ENCODE assay signal across 22 cellular contexts in genomic region chr1:201636065-201636464, GRCh38.
DNase-seq lines count a peak whose midpoint lies in the region; ATAC-seq and TF ChIP-seq lines count a peak whose summit lies in the region.
"Had no signal": no experiment of that assay in that cellular context is flagged by ENCODE, and none has a peak within 500 bp of the region (broad histone marks: within the 10 kb centered on the region; RNA-seq: fewer than 3 reads in every experiment).

No MANE protein-coding gene starts in this region.

- H3K9ac ChIP-seq in fibroblast of lung (ENCODE audit: insufficient read depth, low read length): peak overlapping the region; percentile 65
- H3K9ac ChIP-seq: parathyroid adenoma had no signal

- no peak overlapping the region for H2AFZ ChIP-seq in GM23338
- H2AFZ ChIP-seq in fibroblast of lung (ENCODE audit: low read length): no peak overlapping the region
- no peak overlapping the region for H2AFZ ChIP-seq in osteoblast (ENCODE audit: low read length)
- H2AFZ ChIP-seq: parathyroid adenoma had no signal

- H3K4me1 Mint-ChIP-seq in GM23338 (peaks cover 23% of the 10 kb centered on the region), WTC11 (peaks cover 25% of the 10 kb centered on the region)
- H3K4me1 Mint-ChIP-seq: T-cell had no signal

- H3K4me1 ChIP-seq in GM23338 (ENCODE audit: insufficient read depth) (no peaks in the 10 kb centered on the region; the same call in 1 of the 2 replicates), fibroblast of lung (ENCODE audit: control insufficient read depth, extremely low read depth, insufficient read depth, low read length) (peaks cover 67% of the 10 kb centered on the region), osteoblast (ENCODE audit: insufficient read depth, low read length) (peaks cover 45% of the 10 kb centered on the region), psoas muscle (peaks cover 18% of the 10 kb centered on the region)
- H3K4me1 ChIP-seq: parathyroid adenoma, right lobe of liver had no signal

- TF ChIP-seq CTCF in GM23338 (conservative IDR thresholded peaks at IDR 0.05; ENCODE audit: low read depth in 2 of 2): peak in 1 of 2 experiments; percentile 30; a peak in 2 of 4 replicates
- TF ChIP-seq CTCF in WTC11 (IDR thresholded peaks at IDR 0.05): no peak
- TF ChIP-seq CTCF in fibroblast of lung (conservative IDR thresholded peaks at IDR 0.05 in 1 of 2, IDR thresholded peaks at IDR 0.05 in 1 of 2; ENCODE audit: low read depth in 1 of 2, low read length in 2 of 2): no peak
- TF ChIP-seq CTCF in osteoblast (IDR thresholded peaks at IDR 0.05; ENCODE audit: extremely low read depth, low read depth, low read length): no peak
- no peak for TF ChIP-seq CTCF in psoas muscle (IDR thresholded peaks at IDR 0.05)

- H3F3A ChIP-seq in GM23338 (replicated peaks; ENCODE audit: low read depth): no peaks in the 10 kb centered on the region

- H3K79me2 ChIP-seq in GM23338 (replicated peaks; ENCODE audit: insufficient read depth) (no peaks in the 10 kb centered on the region), fibroblast of lung (ENCODE audit: control insufficient read depth, insufficient read depth, low read length) (peaks cover 17% of the 10 kb centered on the region), osteoblast (ENCODE audit: insufficient read depth, low read length) (peaks cover 75% of the 10 kb centered on the region)
- H3K79me2 ChIP-seq: parathyroid adenoma had no signal

- intact Hi-C loops in psoas muscle (cut with DNase I): no loop called here

- H3K9me2 ChIP-seq in GM23338 (ENCODE audit: insufficient read depth): no peaks in the 10 kb centered on the region

- H3K36me3 Mint-ChIP-seq in GM23338 (ENCODE audit: low read depth) (no peaks in the 10 kb centered on the region; the same call in 2 of the 3 replicates), WTC11 (no peaks in the 10 kb centered on the region)
- H3K36me3 Mint-ChIP-seq: T-cell had no signal

- CTCF ChIA-PET in WTC11 (lab: Charles Lee): interaction anchor here (0.7 to 1.8 kb wide), 13 partner anchors 12 to 201 kb away, joined by 3 to 7 read pairs (median 4); no protein-coding TSS in a partner anchor

- H3K27ac Mint-ChIP-seq in GM23338 (no peak overlapping the region), WTC11 (peak overlapping the region; percentile 17; the same call in 1 of the 2 replicates)
- H3K27ac Mint-ChIP-seq: activated CD8-positive, alpha-beta T cell treated with anti-CD3 and anti-CD28 coated beads for 36 hours; T-cell had no signal

- WGBS in psoas muscle, 3 donors: 93 to 100% (median 100%) methylated on average over 1 of the region's 1 CpG

- ATAC-seq in GM23338 (peak; percentile 71), WTC11 (peak; percentile 61), GM19035 (IDR thresholded peaks at IDR 0.05; ENCODE audit: unreplicated experiment) (no peak), psoas muscle (no peak), GM18909 (IDR thresholded peaks at IDR 0.05; ENCODE audit: poor library complexity, unreplicated experiment) (no peak)
- ATAC-seq: activated CD4-positive, CD25-positive, alpha-beta regulatory T cell treated with anti-CD3 and anti-CD28 coated beads, Interleukin-2, amount 50 U/mL, for 24 hours; activated CD8-positive, alpha-beta T cell treated with anti-CD3 and anti-CD28 coated beads for 36 hours; Panc1; T-cell had no signal

- H3K9me3 Mint-ChIP-seq in GM23338: no peaks in the 10 kb centered on the region
- H3K9me3 Mint-ChIP-seq in WTC11: no peaks in the 10 kb centered on the region
- H3K9me3 Mint-ChIP-seq: activated CD8-positive, alpha-beta T cell treated with anti-CD3 and anti-CD28 coated beads for 36 hours; T-cell had no signal

- no peak overlapping the region for H3K4me3 ChIP-seq in GM23338
- H3K4me3 ChIP-seq in fibroblast of lung (replicated peaks in 1 of 4; ENCODE audit: control extremely low read depth in 1 of 4, insufficient read depth in 1 of 4, low read depth in 3 of 4, low read length in 4 of 4): no peak overlapping the region
- no peak overlapping the region for H3K4me3 ChIP-seq in osteoblast (ENCODE audit: insufficient read depth, low read length)
- H3K4me3 ChIP-seq in psoas muscle: no peak overlapping the region
- H3K4me3 ChIP-seq: right lobe of liver, tibial nerve had no signal

- H4K20me1 ChIP-seq in GM23338 (replicated peaks; ENCODE audit: insufficient read depth) (no peaks in the 10 kb centered on the region), fibroblast of lung (ENCODE audit: control insufficient read depth, extremely low read depth, insufficient read depth, low read length) (no peaks in the 10 kb centered on the region), osteoblast (ENCODE audit: insufficient read depth, low read length) (peaks cover 11% of the 10 kb centered on the region)

- no peaks in the 10 kb centered on the region for H3K9me3 ChIP-seq in fibroblast of lung (ENCODE audit: control insufficient read depth, insufficient read depth, low read depth, low read length)
- no peaks in the 10 kb centered on the region for H3K9me3 ChIP-seq in osteoblast (ENCODE audit: low read depth, low read length)
- H3K9me3 ChIP-seq in psoas muscle: no peaks in the 10 kb centered on the region
- H3K9me3 ChIP-seq: right lobe of liver, tibial nerve had no signal

- POLR2A ChIA-PET in WTC11 (lab: Charles Lee): interaction anchor here (0.9 to 1.2 kb wide), 2 partner anchors 17 to 41 kb away, joined by 3 to 4 read pairs; no protein-coding TSS in a partner anchor

- no peak overlapping the region for H3K4me3 Mint-ChIP-seq in GM23338
- no peak overlapping the region for H3K4me3 Mint-ChIP-seq in WTC11
- H3K4me3 Mint-ChIP-seq: activated CD8-positive, alpha-beta T cell treated with anti-CD3 and anti-CD28 coated beads for 36 hours; T-cell had no signal

- no peaks in the 10 kb centered on the region for H3K27me3 ChIP-seq in GM23338 (ENCODE audit: insufficient read depth)
- no peaks in the 10 kb centered on the region for H3K27me3 ChIP-seq in fibroblast of lung (ENCODE audit: control insufficient read depth, insufficient read depth, low read length)
- H3K27me3 ChIP-seq in osteoblast (ENCODE audit: insufficient read depth, low read length): no peaks in the 10 kb centered on the region
- H3K27me3 ChIP-seq in psoas muscle (ENCODE audit: insufficient read depth in 3 of 3, low read length in 2 of 3): no peaks in the 10 kb centered on the region
- H3K27me3 ChIP-seq: right lobe of liver, tibial nerve had no signal

- no peak for DNase-seq in GM23338 (ENCODE audit: low spot score)
- no peak for DNase-seq in WTC11 (ENCODE audit: low spot score)
- no peak for DNase-seq in fibroblast of lung (ENCODE audit: low read depth in 2 of 2)
- DNase-seq in osteoblast (ENCODE audit: insufficient read length, low spot score, missing footprints): peak; percentile 45
- DNase-seq in psoas muscle: no peak
- DNase-seq: activated CD8-positive, alpha-beta T cell treated with anti-CD3 and anti-CD28 coated beads for 36 hours; activated gamma-delta T cell treated with Interleukin-2 at 50 U/mL for 16 hours; AML-193; KG1; mammary epithelial cell; NCI-H146; NCI-H524 treated with DMSO at 0.1 percent for 48 hours; right lobe of liver; SIG-M5; stimulated activated CD4-positive, alpha-beta T cell treated with anti-CD3 and anti-CD28 coated beads, Interleukin-15, amount 100 ng/mL, for 24 hours; T-cell had no signal

- H3K27me3 Mint-ChIP-seq in GM23338 (ENCODE audit: insufficient read depth, low read depth, poor library complexity) (peaks cover 12% of the 10 kb centered on the region), WTC11 (ENCODE audit: low read depth) (no peaks in the 10 kb centered on the region)
- H3K27me3 Mint-ChIP-seq: activated CD8-positive, alpha-beta T cell treated with anti-CD3 and anti-CD28 coated beads for 36 hours; T-cell had no signal

- H3K27ac ChIP-seq in GM23338 (ENCODE audit: low read depth): no peak overlapping the region
- H3K27ac ChIP-seq in fibroblast of lung (ENCODE audit: insufficient read depth, low read length): peak overlapping the region; percentile 93
- H3K27ac ChIP-seq in osteoblast (ENCODE audit: low read depth, low read length): peak overlapping the region; percentile 84
- H3K27ac ChIP-seq in psoas muscle: no peak overlapping the region
- H3K27ac ChIP-seq: parathyroid adenoma, right lobe of liver, tibial nerve had no signal

- H3K4me2 ChIP-seq in GM23338 (no peak overlapping the region), fibroblast of lung (ENCODE audit: extremely low read depth, insufficient read depth, low read length) (peak overlapping the region; percentile 70), osteoblast (ENCODE audit: insufficient read depth, low read length) (peak overlapping the region; percentile 3)

- no peaks in the 10 kb centered on the region for H3K36me3 ChIP-seq in GM23338 (ENCODE audit: insufficient read depth)
- peaks cover 3% of the 10 kb centered on the region for H3K36me3 ChIP-seq in fibroblast of lung (ENCODE audit: control insufficient read depth, insufficient read depth, low read length)
- H3K36me3 ChIP-seq in osteoblast (ENCODE audit: insufficient read depth, low read length): peaks cover 69% of the 10 kb centered on the region
- no peaks in the 10 kb centered on the region for H3K36me3 ChIP-seq in psoas muscle (ENCODE audit: insufficient read depth in 1 of 2, low read depth in 1 of 2)
- H3K36me3 ChIP-seq: right lobe of liver had no signal

TF ChIP-seq in GM23338, 12 proteins besides CTCF, POLR2A, EP300 and RAD21 (continues in another document):
- no peak for TF ChIP-seq STAT1 (IDR thresholded peaks at IDR 0.05; ENCODE audit: unreplicated experiment)

TF ChIP-seq in WTC11, 78 proteins besides CTCF, POLR2A, EP300 and RAD21:
- TF ChIP-seq EMX1 (CRISPR knock-in tag; IDR thresholded peaks at IDR 0.05): no peak
- TF ChIP-seq, protein P1, sequence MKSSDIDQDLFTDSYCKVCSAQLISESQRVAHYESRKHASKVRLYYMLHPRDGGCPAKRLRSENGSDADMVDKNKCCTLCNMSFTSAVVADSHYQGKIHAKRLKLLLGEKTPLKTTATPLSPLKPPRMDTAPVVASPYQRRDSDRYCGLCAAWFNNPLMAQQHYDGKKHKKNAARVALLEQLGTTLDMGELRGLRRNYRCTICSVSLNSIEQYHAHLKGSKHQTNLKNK (CRISPR knock-in tag; IDR thresholded peaks at IDR 0.05): no peak
- TF ChIP-seq ZNF423 (CRISPR knock-in tag; IDR thresholded peaks at IDR 0.05): peak; percentile 28; the same call in 1 of the 2 replicates

Comparison
In these comparisons a context has a peak if more than half of its experiments do, and no peak if none do; other contexts are left out.
1. ATAC-seq: peak in GM23338 (single experiment) and WTC11 (single experiment); none in GM19035 (single experiment), psoas muscle (0 of 4) and GM18909 (single experiment).
2. H3K27ac ChIP-seq: peak in fibroblast of lung (single experiment) and osteoblast (single experiment); none in GM23338 (single experiment) and psoas muscle (single experiment).